14 cellular contexts compared by ENCODE assay signal in genomic region chr17:36524428-36524876, GRCh38. TPM values are rescaled to one million over a fixed set of nuclear protein-coding genes. Genes with fewer than 3 reads are reported as not detected.
DNase-seq lines count a peak whose midpoint lies in the region; ATAC-seq and FAIRE-seq lines count a peak whose summit lies in the region.
"Had no signal": no experiment of that assay in that cellular context is flagged by ENCODE, and none has a peak within 500 bp of the region (broad histone marks: within the 10 kb centered on the region; RNA-seq: fewer than 3 reads in every experiment).

No MANE protein-coding gene starts in this region.

- no peaks in the 10 kb centered on the region for H3K27me3 Mint-ChIP-seq in activated CD4-positive, alpha-beta T cell treated with anti-CD3 and anti-CD28 coated beads for 36 hours
- no peaks in the 10 kb centered on the region for H3K27me3 Mint-ChIP-seq in activated CD8-positive, alpha-beta memory T cell treated with anti-CD3 and anti-CD28 coated beads, Interleukin-2, amount 10 ng/mL, durations not matched to agents 7 days and 5 days
- H3K27me3 Mint-ChIP-seq: memory B cell, T-cell had no signal

- peak; percentile 91 for ATAC-seq in activated CD4-positive, alpha-beta T cell treated with anti-CD3 and anti-CD28 coated beads for 36 hours
- ATAC-seq in activated CD8-positive, alpha-beta memory T cell treated with anti-CD3 and anti-CD28 coated beads, Interleukin-2, amount 10 ng/mL, durations not matched to agents 7 days and 5 days = no peak
- ATAC-seq in left colon (peak; percentile 94), HG02623 (IDR thresholded peaks at IDR 0.05; ENCODE audit: unreplicated experiment) (no peak)

- intact Hi-C loops in activated CD4-positive, alpha-beta T cell treated with anti-CD3 and anti-CD28 coated beads for 36 hours (cut with DNase I, micrococcal nuclease) = loop anchor here in 1 of 2 experiments (2.0 kb wide), 1 partner anchor 20 kb away; the partner anchor contains the start of gene GGNBP2
- intact Hi-C loops in left colon (cut with DNase I, micrococcal nuclease) = no loop called here

- peaks cover 65% of the 10 kb centered on the region for H3K36me3 Mint-ChIP-seq in activated CD4-positive, alpha-beta T cell treated with anti-CD3 and anti-CD28 coated beads for 36 hours (ENCODE audit: low read depth)
- peaks cover 54% of the 10 kb centered on the region for H3K36me3 Mint-ChIP-seq in activated CD8-positive, alpha-beta memory T cell treated with anti-CD3 and anti-CD28 coated beads, Interleukin-2, amount 10 ng/mL, durations not matched to agents 7 days and 5 days

- H3K4me1 Mint-ChIP-seq in activated CD4-positive, alpha-beta T cell treated with anti-CD3 and anti-CD28 coated beads for 36 hours = peaks cover 30% of the 10 kb centered on the region
- peaks cover 21% of the 10 kb centered on the region for H3K4me1 Mint-ChIP-seq in activated CD8-positive, alpha-beta memory T cell treated with anti-CD3 and anti-CD28 coated beads, Interleukin-2, amount 10 ng/mL, durations not matched to agents 7 days and 5 days

- H3K4me3 Mint-ChIP-seq in activated CD4-positive, alpha-beta T cell treated with anti-CD3 and anti-CD28 coated beads for 36 hours = no peak overlapping the region
- H3K4me3 Mint-ChIP-seq in activated CD8-positive, alpha-beta memory T cell treated with anti-CD3 and anti-CD28 coated beads, Interleukin-2, amount 10 ng/mL, durations not matched to agents 7 days and 5 days = no peak overlapping the region
- H3K4me3 Mint-ChIP-seq: memory B cell, T-cell had no signal

- peak; percentile 29 for DNase-seq in activated CD4-positive, alpha-beta T cell treated with anti-CD3 and anti-CD28 coated beads for 36 hours
- no peak for DNase-seq in activated CD4-positive, alpha-beta T cell treated with anti-CD3 and anti-CD28 coated beads for 4 hours
- DNase-seq in HCEC 1CT (peak; percentile 36), left colon (no peak), SIG-M5 (lab: John Stamatoyannopoulos, UW) (no peak), GM19239 (ENCODE audit: insufficient read length, low spot score) (no peak)
- DNase-seq in activated CD8-positive, alpha-beta memory T cell treated with anti-CD3 and anti-CD28 coated beads, Interleukin-2, amount 10 ng/mL, durations not matched to agents 7 days and 5 days = no peak
- DNase-seq: dermis blood vessel endothelial cell, NCI-H1105 treated with DMSO at 0.1 percent for 48 hours, NCI-H2227 treated with DMSO at 0.1 percent for 48 hours, T-cell had no signal

- H3K9me3 Mint-ChIP-seq in activated CD4-positive, alpha-beta T cell treated with anti-CD3 and anti-CD28 coated beads for 36 hours (ENCODE audit: low read depth) = no peaks in the 10 kb centered on the region
- no peaks in the 10 kb centered on the region for H3K9me3 Mint-ChIP-seq in activated CD8-positive, alpha-beta memory T cell treated with anti-CD3 and anti-CD28 coated beads, Interleukin-2, amount 10 ng/mL, durations not matched to agents 7 days and 5 days (ENCODE audit: low read depth)
- H3K9me3 Mint-ChIP-seq: T-cell had no signal

- H3K27ac Mint-ChIP-seq in activated CD4-positive, alpha-beta T cell treated with anti-CD3 and anti-CD28 coated beads for 36 hours = peak overlapping the region; percentile 44
- peak overlapping the region; percentile 62 for H3K27ac Mint-ChIP-seq in activated CD8-positive, alpha-beta memory T cell treated with anti-CD3 and anti-CD28 coated beads, Interleukin-2, amount 10 ng/mL, durations not matched to agents 7 days and 5 days
- H3K27ac Mint-ChIP-seq: memory B cell had no signal

- FAIRE-seq in GM19239 (lab: Jason Lieb, UNC) = no peak
- FAIRE-seq: D721Med had no signal

- POLR2A ChIA-PET in activated CD4-positive, alpha-beta T cell treated with anti-CD3 and anti-CD28 coated beads for 36 hours (lab: Charles Lee) = interaction anchor here (0.6 to 1.4 kb wide), 2 partner anchors 10 to 33 kb away, joined by 3 to 4 read pairs; partner anchors contain the start of genes MYO19 and PIGW

- CTCF ChIA-PET in activated CD4-positive, alpha-beta T cell treated with anti-CD3 and anti-CD28 coated beads for 36 hours (lab: Charles Lee) = interaction anchor here (0.8 to 2.5 kb wide), 2 partner anchors 10 to 12 kb away, joined by 5 to 12 read pairs; partner anchors contain the start of genes MYO19 and PIGW
- CTCF ChIA-PET in activated CD8-positive, alpha-beta memory T cell treated with anti-CD3 and anti-CD28 coated beads, Interleukin-2, amount 10 ng/mL, durations not matched to agents 7 days and 5 days (lab: Charles Lee) = interaction anchor here (1.9 kb wide), 1 partner anchor 10 kb away, joined by 9 read pairs; the partner anchor contains the start of genes MYO19 and PIGW

RNA-seq across cellular contexts. Expression of gene MYO19, which starts 10.2 kb away (rescaled TPM):
- 100 to 1,000 TPM; 110 to 127 TPM for total RNA-seq in activated CD4-positive, alpha-beta T cell treated with anti-CD3 and anti-CD28 coated beads for 36 hours
- total RNA-seq in activated CD8-positive, alpha-beta memory T cell treated with anti-CD3 and anti-CD28 coated beads, Interleukin-2, amount 10 ng/mL, durations not matched to agents 7 days and 5 days = 100 to 1,000 TPM; 140 to 161 TPM
- 10 to 100 TPM; 68.4 to 99.3 TPM for total RNA-seq in left colon

RNA-seq across cellular contexts. Expression of gene PIGW, which starts 10.3 kb away (rescaled TPM):
- 10 to 100 TPM; 11.8 to 13.4 TPM for total RNA-seq in activated CD4-positive, alpha-beta T cell treated with anti-CD3 and anti-CD28 coated beads for 36 hours
- 10 to 100 TPM in 1 of 2 experiments, 1 to 10 TPM in 1; 9.6 to 17.4 TPM for total RNA-seq in activated CD8-positive, alpha-beta memory T cell treated with anti-CD3 and anti-CD28 coated beads, Interleukin-2, amount 10 ng/mL, durations not matched to agents 7 days and 5 days
- total RNA-seq in left colon = 1 to 10 TPM; 6.0 to 9.3 TPM

RNA-seq across cellular contexts. Expression of gene GGNBP2, which starts 20.3 kb away (rescaled TPM):
- total RNA-seq in activated CD4-positive, alpha-beta T cell treated with anti-CD3 and anti-CD28 coated beads for 36 hours = 10 to 100 TPM; 75.2 to 81.4 TPM
- 100 to 1,000 TPM in 1 of 2 experiments, 10 to 100 TPM in 1; 96.5 to 113 TPM for total RNA-seq in activated CD8-positive, alpha-beta memory T cell treated with anti-CD3 and anti-CD28 coated beads, Interleukin-2, amount 10 ng/mL, durations not matched to agents 7 days and 5 days
- 10 to 100 TPM; 76.4 to 86.7 TPM for total RNA-seq in left colon

RNA-seq across cellular contexts. Expression of gene ZNHIT3, which starts 38.0 kb away (rescaled TPM):
- total RNA-seq in activated CD4-positive, alpha-beta T cell treated with anti-CD3 and anti-CD28 coated beads for 36 hours = 10 to 100 TPM; 38.2 to 42.3 TPM
- total RNA-seq in activated CD8-positive, alpha-beta memory T cell treated with anti-CD3 and anti-CD28 coated beads, Interleukin-2, amount 10 ng/mL, durations not matched to agents 7 days and 5 days = 10 to 100 TPM; 34.3 to 45.8 TPM
- 10 to 100 TPM; 23.8 to 25.7 TPM for total RNA-seq in left colon

Comparison
In these comparisons a context has a peak if more than half of its experiments do, and no peak if none do; other contexts are left out.
1. DNase-seq: peak in activated CD4-positive, alpha-beta T cell treated with anti-CD3 and anti-CD28 coated beads for 36 hours (single experiment) and HCEC 1CT (single experiment); none in activated CD4-positive, alpha-beta T cell treated with anti-CD3 and anti-CD28 coated beads for 4 hours (0 of 2), activated CD8-positive, alpha-beta memory T cell treated with anti-CD3 and anti-CD28 coated beads, Interleukin-2, amount 10 ng/mL, durations not matched to agents 7 days and 5 days (single experiment), left colon (0 of 2), SIG-M5 (single experiment) and GM19239 (single experiment).
2. ATAC-seq: peak in activated CD4-positive, alpha-beta T cell treated with anti-CD3 and anti-CD28 coated beads for 36 hours (single experiment) and left colon (single experiment); none in activated CD8-positive, alpha-beta memory T cell treated with anti-CD3 and anti-CD28 coated beads, Interleukin-2, amount 10 ng/mL, durations not matched to agents 7 days and 5 days (single experiment) and HG02623 (single experiment).